In genomic region chr4:73396993-73397972, GRCh38 we compare ENCODE assay signal across 2 cellular contexts.
A peak's percentile ranks its signal among the peaks of the same experiment; 100 is the strongest.
TF ChIP-seq lines count a peak whose summit lies in the region.

No MANE protein-coding gene starts in this region.

TF ChIP-seq in GM23338, 12 proteins besides CTCF, POLR2A, EP300 and RAD21:
- TF ChIP-seq, protein P1, sequence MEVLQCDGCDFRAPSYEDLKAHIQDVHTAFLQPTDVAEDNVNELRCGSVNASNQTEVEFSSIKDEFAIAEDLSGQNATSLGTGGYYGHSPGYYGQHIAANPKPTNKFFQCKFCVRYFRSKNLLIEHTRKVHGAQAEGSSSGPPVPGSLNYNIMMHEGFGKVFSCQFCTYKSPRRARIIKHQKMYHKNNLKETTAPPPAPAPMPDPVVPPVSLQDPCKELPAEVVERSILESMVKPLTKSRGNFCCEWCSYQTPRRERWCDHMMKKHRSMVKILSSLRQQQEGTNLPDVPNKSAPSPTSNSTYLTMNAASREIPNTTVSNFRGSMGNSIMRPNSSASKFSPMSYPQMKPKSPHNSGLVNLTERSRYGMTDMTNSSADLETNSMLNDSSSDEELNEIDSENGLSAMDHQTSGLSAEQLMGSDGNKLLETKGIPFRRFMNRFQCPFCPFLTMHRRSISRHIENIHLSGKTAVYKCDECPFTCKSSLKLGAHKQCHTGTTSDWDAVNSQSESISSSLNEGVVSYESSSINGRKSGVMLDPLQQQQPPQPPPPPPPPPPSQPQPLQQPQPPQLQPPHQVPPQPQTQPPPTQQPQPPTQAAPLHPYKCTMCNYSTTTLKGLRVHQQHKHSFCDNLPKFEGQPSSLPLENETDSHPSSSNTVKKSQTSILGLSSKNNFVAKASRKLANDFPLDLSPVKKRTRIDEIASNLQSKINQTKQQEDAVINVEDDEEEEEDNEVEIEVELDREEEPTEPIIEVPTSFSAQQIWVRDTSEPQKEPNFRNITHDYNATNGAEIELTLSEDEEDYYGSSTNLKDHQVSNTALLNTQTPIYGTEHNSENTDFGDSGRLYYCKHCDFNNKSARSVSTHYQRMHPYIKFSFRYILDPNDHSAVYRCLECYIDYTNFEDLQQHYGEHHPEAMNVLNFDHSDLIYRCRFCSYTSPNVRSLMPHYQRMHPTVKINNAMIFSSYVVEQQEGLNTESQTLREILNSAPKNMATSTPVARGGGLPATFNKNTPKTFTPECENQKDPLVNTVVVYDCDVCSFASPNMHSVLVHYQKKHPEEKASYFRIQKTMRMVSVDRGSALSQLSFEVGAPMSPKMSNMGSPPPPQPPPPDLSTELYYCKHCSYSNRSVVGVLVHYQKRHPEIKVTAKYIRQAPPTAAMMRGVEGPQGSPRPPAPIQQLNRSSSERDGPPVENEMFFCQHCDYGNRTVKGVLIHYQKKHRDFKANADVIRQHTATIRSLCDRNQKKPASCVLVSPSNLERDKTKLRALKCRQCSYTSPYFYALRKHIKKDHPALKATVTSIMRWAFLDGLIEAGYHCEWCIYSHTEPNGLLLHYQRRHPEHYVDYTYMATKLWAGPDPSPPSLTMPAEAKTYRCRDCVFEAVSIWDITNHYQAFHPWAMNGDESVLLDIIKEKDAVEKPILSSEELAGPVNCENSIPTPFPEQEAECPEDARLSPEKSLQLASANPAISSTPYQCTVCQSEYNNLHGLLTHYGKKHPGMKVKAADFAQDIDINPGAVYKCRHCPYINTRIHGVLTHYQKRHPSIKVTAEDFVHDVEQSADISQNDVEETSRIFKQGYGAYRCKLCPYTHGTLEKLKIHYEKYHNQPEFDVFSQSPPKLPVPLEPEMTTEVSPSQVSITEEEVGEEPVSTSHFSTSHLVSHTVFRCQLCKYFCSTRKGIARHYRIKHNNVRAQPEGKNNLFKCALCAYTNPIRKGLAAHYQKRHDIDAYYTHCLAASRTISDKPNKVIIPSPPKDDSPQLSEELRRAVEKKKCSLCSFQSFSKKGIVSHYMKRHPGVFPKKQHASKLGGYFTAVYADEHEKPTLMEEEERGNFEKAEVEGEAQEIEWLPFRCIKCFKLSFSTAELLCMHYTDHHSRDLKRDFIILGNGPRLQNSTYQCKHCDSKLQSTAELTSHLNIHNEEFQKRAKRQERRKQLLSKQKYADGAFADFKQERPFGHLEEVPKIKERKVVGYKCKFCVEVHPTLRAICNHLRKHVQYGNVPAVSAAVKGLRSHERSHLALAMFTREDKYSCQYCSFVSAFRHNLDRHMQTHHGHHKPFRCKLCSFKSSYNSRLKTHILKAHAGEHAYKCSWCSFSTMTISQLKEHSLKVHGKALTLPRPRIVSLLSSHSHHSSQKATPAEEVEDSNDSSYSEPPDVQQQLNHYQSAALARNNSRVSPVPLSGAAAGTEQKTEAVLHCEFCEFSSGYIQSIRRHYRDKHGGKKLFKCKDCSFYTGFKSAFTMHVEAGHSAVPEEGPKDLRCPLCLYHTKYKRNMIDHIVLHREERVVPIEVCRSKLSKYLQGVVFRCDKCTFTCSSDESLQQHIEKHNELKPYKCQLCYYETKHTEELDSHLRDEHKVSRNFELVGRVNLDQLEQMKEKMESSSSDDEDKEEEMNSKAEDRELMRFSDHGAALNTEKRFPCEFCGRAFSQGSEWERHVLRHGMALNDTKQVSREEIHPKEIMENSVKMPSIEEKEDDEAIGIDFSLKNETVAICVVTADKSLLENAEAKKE (CRISPR knock-in tag; IDR thresholded peaks at IDR 0.05), result no peak
- TF ChIP-seq STAT1 (IDR thresholded peaks at IDR 0.05; ENCODE audit: unreplicated experiment) (no peak), JUNB (IDR thresholded peaks at IDR 0.05; ENCODE audit: unreplicated experiment) (no peak), CREB1 (CRISPR knock-in tag; IDR thresholded peaks at IDR 0.05; ENCODE audit: low read depth) (no peak), EZH2phosphoT487 (IDR thresholded peaks at IDR 0.05; ENCODE audit: unreplicated experiment) (no peak), EZH2 (IDR thresholded peaks at IDR 0.05; ENCODE audit: low read depth, unreplicated experiment) (no peak), POLR2AphosphoS5 (IDR thresholded peaks at IDR 0.05; ENCODE audit: low read depth) (no peak), NANOG (IDR thresholded peaks at IDR 0.05; ENCODE audit: borderline replicate concordance) (no peak), REST (IDR thresholded peaks at IDR 0.05; ENCODE audit: unreplicated experiment) (no peak), ZNF331 (CRISPR knock-in tag; IDR thresholded peaks at IDR 0.05; ENCODE audit: low read depth) (no peak), ZNF114 (CRISPR knock-in tag; IDR thresholded peaks at IDR 0.05) (no peak)
- TF ChIP-seq, protein P2, sequence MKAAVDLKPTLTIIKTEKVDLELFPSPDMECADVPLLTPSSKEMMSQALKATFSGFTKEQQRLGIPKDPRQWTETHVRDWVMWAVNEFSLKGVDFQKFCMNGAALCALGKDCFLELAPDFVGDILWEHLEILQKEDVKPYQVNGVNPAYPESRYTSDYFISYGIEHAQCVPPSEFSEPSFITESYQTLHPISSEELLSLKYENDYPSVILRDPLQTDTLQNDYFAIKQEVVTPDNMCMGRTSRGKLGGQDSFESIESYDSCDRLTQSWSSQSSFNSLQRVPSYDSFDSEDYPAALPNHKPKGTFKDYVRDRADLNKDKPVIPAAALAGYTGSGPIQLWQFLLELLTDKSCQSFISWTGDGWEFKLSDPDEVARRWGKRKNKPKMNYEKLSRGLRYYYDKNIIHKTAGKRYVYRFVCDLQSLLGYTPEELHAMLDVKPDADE (IDR thresholded peaks at IDR 0.05), result no peak

TF ChIP-seq in liver, 16 proteins besides CTCF, POLR2A, EP300 and RAD21 (continued from another document):
- TF ChIP-seq YY1 (IDR thresholded peaks at IDR 0.05) (peak; percentile 59), ZBTB33 (IDR thresholded peaks at IDR 0.05) (peak; percentile 33), REST (IDR thresholded peaks at IDR 0.05) (peak; percentile 58), SP1 (IDR thresholded peaks at IDR 0.05) (peak; percentile 96), TAF1 (conservative IDR thresholded peaks at IDR 0.05) (peak; percentile 58), HNF4G (IDR thresholded peaks at IDR 0.05) (peak; percentile 99), RXRA (IDR thresholded peaks at IDR 0.05) (peak; percentile 87 to 89), EGR1 (IDR thresholded peaks at IDR 0.05; ENCODE audit: low read depth in 2 of 2) (no peak)
- TF ChIP-seq, protein P3, sequence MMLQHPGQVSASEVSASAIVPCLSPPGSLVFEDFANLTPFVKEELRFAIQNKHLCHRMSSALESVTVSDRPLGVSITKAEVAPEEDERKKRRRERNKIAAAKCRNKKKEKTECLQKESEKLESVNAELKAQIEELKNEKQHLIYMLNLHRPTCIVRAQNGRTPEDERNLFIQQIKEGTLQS (IDR thresholded peaks at IDR 0.05), result peak; percentile 3
